ENCODE assay signal across 10 cellular contexts in genomic region chr7:44767134-44767911, GRCh38. TPM values are rescaled to one million over a fixed set of nuclear protein-coding genes. Genes with fewer than 3 reads are reported as not detected.
DNase-seq lines count a peak whose midpoint lies in the region; ATAC-seq and TF ChIP-seq lines count a peak whose summit lies in the region.
"Had no signal": no experiment of that assay in that cellular context is flagged by ENCODE, and none has a peak within 500 bp of the region (broad histone marks: within the 10 kb centered on the region; RNA-seq: fewer than 3 reads in every experiment).

No MANE protein-coding gene starts in this region.

- H3K9me3 ChIP-seq in breast epithelium = no peaks in the 10 kb centered on the region
- no peaks in the 10 kb centered on the region for H3K9me3 ChIP-seq in mucosa of rectum (ENCODE audit: control insufficient read depth in 2 of 2, low read length in 2 of 2)
- H3K9me3 ChIP-seq in thoracic aorta = no peaks in the 10 kb centered on the region
- H3K9me3 ChIP-seq: A549 had no signal

- no peaks in the 10 kb centered on the region for H3K9me3 Mint-ChIP-seq in activated CD4-positive, alpha-beta T cell treated with anti-CD3 and anti-CD28 coated beads, Interleukin-2, amount 10 ng/mL, durations not matched to agents 24 days and 14 days
- H3K9me3 Mint-ChIP-seq: dendritic cell treated with granulocyte-macrophage colony-stimulating factor and Interleukin-4, amounts not matched to agents 40 ng/mL and 50 ng/mL, for 4 days had no signal

- TF ChIP-seq CTCF in breast epithelium (IDR thresholded peaks at IDR 0.05) = no peak
- no peak for TF ChIP-seq CTCF in thoracic aorta (IDR thresholded peaks at IDR 0.05)

- intact Hi-C loops in activated CD4-positive, alpha-beta T cell treated with anti-CD3 and anti-CD28 coated beads, Interleukin-2, amount 10 ng/mL, durations not matched to agents 24 days and 14 days (cut with micrococcal nuclease) = no loop called here
- intact Hi-C loops in breast epithelium (cut with DNase I; ENCODE audit: low total_unique reads) = no loop called here

- peaks cover 53% of the 10 kb centered on the region for H3K36me3 Mint-ChIP-seq in activated CD4-positive, alpha-beta T cell treated with anti-CD3 and anti-CD28 coated beads, Interleukin-2, amount 10 ng/mL, durations not matched to agents 24 days and 14 days (ENCODE audit: low read depth)

- H3K9ac ChIP-seq in mucosa of rectum (ENCODE audit: low read depth in 1 of 2, low read length in 2 of 2) = no peak overlapping the region

- H3K4me3 ChIP-seq in breast epithelium = no peak overlapping the region
- H3K4me3 ChIP-seq in mucosa of rectum (ENCODE audit: low read length in 2 of 2) = no peak overlapping the region
- H3K4me3 ChIP-seq in thoracic aorta = no peak overlapping the region
- H3K4me3 ChIP-seq: A549 had no signal

- H3K4me1 ChIP-seq in breast epithelium = peaks cover 10 to 15% of the 10 kb centered on the region in 2 donors
- H3K4me1 ChIP-seq in mucosa of rectum (ENCODE audit: control insufficient read depth in 2 of 2, insufficient read depth in 2 of 2, low read length in 2 of 2) = peaks cover 28 to 34% of the 10 kb centered on the region in 2 donors
- peaks cover 27 to 36% of the 10 kb centered on the region in 2 donors for H3K4me1 ChIP-seq in thoracic aorta (ENCODE audit: control insufficient read depth in 1 of 2, low read depth in 2 of 2)
- H3K4me1 ChIP-seq: A549 had no signal

- no peaks in the 10 kb centered on the region for H3K27me3 Mint-ChIP-seq in activated CD4-positive, alpha-beta T cell treated with anti-CD3 and anti-CD28 coated beads, Interleukin-2, amount 10 ng/mL, durations not matched to agents 24 days and 14 days

- H3K27ac Mint-ChIP-seq in activated CD4-positive, alpha-beta T cell treated with anti-CD3 and anti-CD28 coated beads, Interleukin-2, amount 10 ng/mL, durations not matched to agents 24 days and 14 days = peak overlapping the region; percentile 34
- H3K27ac Mint-ChIP-seq: dendritic cell treated with granulocyte-macrophage colony-stimulating factor and Interleukin-4, amounts not matched to agents 40 ng/mL and 50 ng/mL, for 4 days had no signal

- no peak for DNase-seq in activated CD4-positive, alpha-beta T cell treated with anti-CD3 and anti-CD28 coated beads, Interleukin-2, amount 10 ng/mL, durations not matched to agents 24 days and 14 days
- DNase-seq in activated CD4-positive, alpha-beta T cell treated with anti-CD3 and anti-CD28 coated beads for 4 hours = no peak
- no peak for DNase-seq in breast epithelium (ENCODE audit: low spot score in 2 of 2)
- no peak for DNase-seq in thoracic aorta (ENCODE audit: low spot score)
- DNase-seq in NK-92 treated with Interleukin-12 subunit alpha and Interleukin-12 subunit beta, amount 100 ng/mL, for 24 hours (lab: John Stamatoyannopoulos, UW) = no peak
- DNase-seq in NK-92 (lab: John Stamatoyannopoulos, UW; ENCODE audit: unreplicated experiment) = no peak

- H3K4me1 Mint-ChIP-seq in activated CD4-positive, alpha-beta T cell treated with anti-CD3 and anti-CD28 coated beads, Interleukin-2, amount 10 ng/mL, durations not matched to agents 24 days and 14 days = peaks cover 27% of the 10 kb centered on the region

- H3K4me3 Mint-ChIP-seq in activated CD4-positive, alpha-beta T cell treated with anti-CD3 and anti-CD28 coated beads, Interleukin-2, amount 10 ng/mL, durations not matched to agents 24 days and 14 days = no peak overlapping the region
- H3K4me3 Mint-ChIP-seq: dendritic cell treated with granulocyte-macrophage colony-stimulating factor and Interleukin-4, amounts not matched to agents 40 ng/mL and 50 ng/mL, for 4 days had no signal

- ATAC-seq in thoracic aorta (ENCODE audit: insufficient number of reproducible peaks, low FRiP score, low read depth) = no peak
- no peak for ATAC-seq in GM19467 (IDR thresholded peaks at IDR 0.05; ENCODE audit: unreplicated experiment)
- ATAC-seq: A549 had no signal

- H3K27me3 ChIP-seq in breast epithelium (no peaks in the 10 kb centered on the region), mucosa of rectum (ENCODE audit: control insufficient read depth in 2 of 2, insufficient read depth in 2 of 2, low read length in 2 of 2) (peaks cover 0 to 2% of the 10 kb centered on the region in 2 donors), thoracic aorta (replicated peaks; ENCODE audit: insufficient read depth) (no peaks in the 10 kb centered on the region)

- no peak for TF ChIP-seq POLR2A in breast epithelium (IDR thresholded peaks at IDR 0.05)

- peak overlapping the region; percentile 74 to 86 for H3K27ac ChIP-seq in breast epithelium
- H3K27ac ChIP-seq in mucosa of rectum (ENCODE audit: low read depth in 2 of 2, low read length in 2 of 2) = peak overlapping the region; percentile 56 to 74
- H3K27ac ChIP-seq in thoracic aorta = peak overlapping the region; percentile 54 to 77
- H3K27ac ChIP-seq: A549 had no signal

- H3K36me3 ChIP-seq in breast epithelium (peaks cover 4% of the 10 kb centered on the region), mucosa of rectum (ENCODE audit: control insufficient read depth in 2 of 2, insufficient read depth in 2 of 2, low read length in 2 of 2) (peaks cover 46 to 49% of the 10 kb centered on the region in 2 donors), thoracic aorta (peaks cover 37% of the 10 kb centered on the region)

RNA-seq across cellular contexts. Expression of gene ZMIZ2, which starts 18.7 kb away (rescaled TPM):
- 130 and 133 TPM in 2 replicates for total RNA-seq in activated CD4-positive, alpha-beta T cell treated with anti-CD3 and anti-CD28 coated beads, Interleukin-2, amount 10 ng/mL, durations not matched to agents 24 days and 14 days
- total RNA-seq in breast epithelium = 10 to 100 TPM; 12.5 to 30.1 (median 23.6) TPM
- 10 to 100 TPM; 23.4 to 38.9 TPM for total RNA-seq in thoracic aorta

RNA-seq across cellular contexts. Expression of gene PPIA, which starts 29.2 kb away (rescaled TPM):
- 2,368 and 2,448 TPM in 2 replicates for total RNA-seq in activated CD4-positive, alpha-beta T cell treated with anti-CD3 and anti-CD28 coated beads, Interleukin-2, amount 10 ng/mL, durations not matched to agents 24 days and 14 days
- total RNA-seq in breast epithelium (1,000 to 10,000 TPM; 1,127 to 1,313 (median 1,259) TPM), thoracic aorta (1,000 to 10,000 TPM; 1,002 to 1,065 TPM)
